Comparison of ENCODE assay signal across 28 cellular contexts in genomic region chr3:135487261-135487660, GRCh38.
"Had no signal": no experiment of that assay in that cellular context is flagged by ENCODE, and none has a peak within 500 bp of the region (broad histone marks: within the 10 kb centered on the region; RNA-seq: fewer than 3 reads in every experiment).

No MANE protein-coding gene starts in this region.

- H3K36me3 Mint-ChIP-seq: activated naive CD8-positive, alpha-beta T cell; memory B cell; naive thymus-derived CD8-positive, alpha-beta T cell; stimulated activated effector memory CD8-positive, alpha-beta T cell treated with anti-CD3 and anti-CD28 coated beads, Interleukin-12 subunit alpha, Interleukin-12 subunit beta, amount 100 ng/mL, for 72 hours; T-cell had no signal

- H3K27me3 Mint-ChIP-seq: activated CD4-positive, alpha-beta T cell treated with anti-CD3 and anti-CD28 coated beads for 36 hours; activated naive CD8-positive, alpha-beta T cell; stimulated activated naive CD8-positive, alpha-beta T cell treated with anti-CD3 and anti-CD28 coated beads, Interleukin-15, Interleukin-2, amounts not matched to agents 100 ng/mL and 50 ng/mL, for 24 hours had no signal

- H3K4me1 Mint-ChIP-seq: activated CD4-positive, alpha-beta T cell treated with anti-CD3 and anti-CD28 coated beads for 36 hours; naive thymus-derived CD8-positive, alpha-beta T cell; neural crest cell; stimulated activated effector memory CD8-positive, alpha-beta T cell treated with anti-CD3 and anti-CD28 coated beads, Interleukin-12 subunit alpha, Interleukin-12 subunit beta, amount 100 ng/mL, for 72 hours; T-cell had no signal

- H3K27ac Mint-ChIP-seq: activated CD4-positive, alpha-beta T cell treated with anti-CD3 and anti-CD28 coated beads for 36 hours; activated naive CD8-positive, alpha-beta T cell; memory B cell; naive thymus-derived CD8-positive, alpha-beta T cell; stimulated activated effector memory CD8-positive, alpha-beta T cell treated with anti-CD3 and anti-CD28 coated beads, Interleukin-12 subunit alpha, Interleukin-12 subunit beta, amount 100 ng/mL, for 72 hours; stimulated activated naive CD8-positive, alpha-beta T cell treated with anti-CD3 and anti-CD28 coated beads, Interleukin-15, Interleukin-2, amounts not matched to agents 100 ng/mL and 50 ng/mL, for 24 hours; T-cell; T-helper 2 cell treated with Interferon-gamma antibody and Interleukin-4, amounts not matched to agents 5 μg/mL and 100 μg/mL, for 36 hours had no signal

- H3K4me1 ChIP-seq: body of pancreas, esophagus squamous epithelium, thyroid gland, upper lobe of right lung had no signal

- H3K9me3 Mint-ChIP-seq: memory B cell; neural crest cell; stimulated activated effector memory CD8-positive, alpha-beta T cell treated with anti-CD3 and anti-CD28 coated beads, Interleukin-12 subunit alpha, Interleukin-12 subunit beta, amount 100 ng/mL, for 72 hours; stimulated activated naive CD8-positive, alpha-beta T cell treated with anti-CD3 and anti-CD28 coated beads, Interleukin-15, Interleukin-2, amounts not matched to agents 100 ng/mL and 50 ng/mL, for 24 hours; T-helper 2 cell treated with Interferon-gamma antibody and Interleukin-4, amounts not matched to agents 5 μg/mL and 100 μg/mL, for 36 hours had no signal

- H3K9me3 ChIP-seq: body of pancreas, esophagus squamous epithelium, gastrocnemius medialis, thyroid gland, upper lobe of right lung had no signal

- H3K4me3 ChIP-seq: body of pancreas, esophagus squamous epithelium, gastrocnemius medialis, skin epidermis, thyroid gland, upper lobe of right lung had no signal

- H3K27ac ChIP-seq: body of pancreas, epithelial cell of prostate, esophagus squamous epithelium, gastrocnemius medialis, skin epidermis, thyroid gland, upper lobe of right lung had no signal

- H3K36me3 ChIP-seq: esophagus squamous epithelium, gastrocnemius medialis, thyroid gland, upper lobe of right lung had no signal

- ATAC-seq: activated CD4-positive, alpha-beta T cell treated with anti-CD3 and anti-CD28 coated beads for 36 hours; body of pancreas; gastrocnemius medialis; left colon; naive thymus-derived CD8-positive, alpha-beta T cell; sciatic nerve; stimulated activated effector memory CD8-positive, alpha-beta T cell treated with anti-CD3 and anti-CD28 coated beads, Interleukin-12 subunit alpha, Interleukin-12 subunit beta, amount 100 ng/mL, for 72 hours; T-cell; upper lobe of right lung had no signal

- DNase-seq: activated CD4-positive, alpha-beta T cell treated with anti-CD3 and anti-CD28 coated beads for 36 hours; activated CD4-positive, alpha-beta T cell treated with anti-CD3 and anti-CD28 coated beads, Interleukin-2, amount 50 U/mL, for 4 hours; activated CD4-positive, CD25-positive, alpha-beta regulatory T cell; activated effector memory CD4-positive, alpha-beta T cell treated with Interleukin-2 at 50 U/mL for 16 hours; activated naive CD4-positive, alpha-beta T cell treated with Interleukin-2 at 50 U/mL for 16 hours; activated T-cell treated with anti-CD3 and anti-CD28 coated beads for 4 hours; aorta; body of pancreas; dermis blood vessel endothelial cell; effector CD4-positive, alpha-beta T cell; esophagus squamous epithelium; gastrocnemius medialis; hippocampal formation; left colon; naive thymus-derived CD8-positive, alpha-beta T cell; stimulated activated CD4-positive, alpha-beta T cell treated with anti-CD3 and anti-CD28 coated beads, Interleukin-4, amount 100 ng/mL, for 24 hours; T-cell; thyroid gland; upper lobe of right lung had no signal

- H3K4me3 Mint-ChIP-seq: activated CD4-positive, alpha-beta T cell treated with anti-CD3 and anti-CD28 coated beads for 36 hours; activated naive CD8-positive, alpha-beta T cell; memory B cell; naive thymus-derived CD8-positive, alpha-beta T cell; neural crest cell; stimulated activated effector memory CD8-positive, alpha-beta T cell treated with anti-CD3 and anti-CD28 coated beads, Interleukin-12 subunit alpha, Interleukin-12 subunit beta, amount 100 ng/mL, for 72 hours; stimulated activated naive CD8-positive, alpha-beta T cell treated with anti-CD3 and anti-CD28 coated beads, Interleukin-15, Interleukin-2, amounts not matched to agents 100 ng/mL and 50 ng/mL, for 24 hours; T-cell; T-helper 2 cell treated with Interferon-gamma antibody and Interleukin-4, amounts not matched to agents 5 μg/mL and 100 μg/mL, for 36 hours had no signal

- H3K27me3 ChIP-seq: body of pancreas, esophagus squamous epithelium, gastrocnemius medialis, thyroid gland, upper lobe of right lung had no signal
